Comparison of ENCODE assay signal across 24 cellular contexts in genomic region chr4:69800599-69800998, GRCh38. TPM values are rescaled to one million over a fixed set of nuclear protein-coding genes. Genes with fewer than 3 reads are reported as not detected.
DNase-seq lines count a peak whose midpoint lies in the region; ATAC-seq, FAIRE-seq and TF ChIP-seq lines count a peak whose summit lies in the region.
"Had no signal": no experiment of that assay in that cellular context is flagged by ENCODE, and none has a peak within 500 bp of the region (broad histone marks: within the 10 kb centered on the region; RNA-seq: fewer than 3 reads in every experiment).

No MANE protein-coding gene starts in this region.

- no peak for TF ChIP-seq POLR2A in esophagus squamous epithelium (IDR thresholded peaks at IDR 0.05)

- CTCF ChIA-PET in AG04449 (lab: Yijun Ruan, JAX) = interaction anchor here (0.8 to 1.3 kb wide), 2 partner anchors 10 to 14 kb away, joined by 3 read pairs; no protein-coding TSS in a partner anchor
- CTCF ChIA-PET in PC-3 (lab: Charles Lee) = no interaction called here

- H4K20me1 ChIP-seq in PC-3 (ENCODE audit: low read length) = no peaks in the 10 kb centered on the region

- intact Hi-C loops in PC-3 (cut with micrococcal nuclease) (no loop called here), esophagus squamous epithelium (cut with DNase I) (no loop called here)

- ATAC-seq in PC-3 = no peak
- ATAC-seq: heart left ventricle, right cardiac atrium had no signal

- WGBS in esophagus squamous epithelium, 2 donors = 87 to 89% methylated on average over 1 of the region's 1 CpG

- H3K27ac ChIP-seq in PC-3 (ENCODE audit: low read length) (no peak overlapping the region), esophagus squamous epithelium (no peak overlapping the region)
- H3K27ac ChIP-seq: heart left ventricle, neutrophil, SJCRH30, vagina had no signal

- TF ChIP-seq CTCF in AG04449 (IDR thresholded peaks at IDR 0.05; ENCODE audit: insufficient read depth, low read length, missing control alignments) (no peak), PC-3 (conservative IDR thresholded peaks at IDR 0.05; ENCODE audit: low read depth, low read length) (no peak), esophagus squamous epithelium (IDR thresholded peaks at IDR 0.05) (no peak)

- no peak overlapping the region for H3K9ac ChIP-seq in PC-3 (ENCODE audit: low read length)

- H2AFZ ChIP-seq in PC-3 (ENCODE audit: low read length) = no peak overlapping the region

- DNase-seq in AG04449 (ENCODE audit: low read depth, low spot score) (peak; percentile 3), PC-3 (peak; percentile 15), dedifferentiated amniotic fluid mesenchymal stem cell (ENCODE audit: extremely low spot score) (peak; percentile 68), iris pigment epithelial cell (ENCODE audit: low read depth) (peak; percentile 54), esophagus squamous epithelium (lab: John Stamatoyannopoulos, UW) (no peak), NCI-H2107 (lab: John Stamatoyannopoulos, UW) (no peak), GM19239 (ENCODE audit: insufficient read length, low spot score) (no peak), DMS 273 treated with DMSO at 0.1 percent for 48 hours (lab: John Stamatoyannopoulos, UW) (no peak)
- DNase-seq: activated CD4-positive, alpha-beta T cell treated with anti-CD3 and anti-CD28 coated beads for 4 hours; activated CD8-positive, alpha-beta memory T cell treated with anti-CD3 and anti-CD28 coated beads, Interleukin-2, amount 50 U/mL, for 4 hours; activated naive CD4-positive, alpha-beta T cell treated with anti-CD3 and anti-CD28 coated beads for 36 hours; heart left ventricle; midbrain; NCI-H1930; NCI-H510A treated with DMSO at 0.1 percent for 48 hours; right cardiac atrium; SJCRH30 had no signal

- H3K36me3 ChIP-seq in PC-3 (ENCODE audit: low read depth, low read length) = no peaks in the 10 kb centered on the region
- H3K36me3 ChIP-seq in esophagus squamous epithelium = no peaks in the 10 kb centered on the region
- H3K36me3 ChIP-seq: heart left ventricle, neutrophil, SJCRH30, vagina had no signal

- no peaks in the 10 kb centered on the region for H3K9me2 ChIP-seq in PC-3 (replicated peaks; ENCODE audit: low read length)

- H3K4me2 ChIP-seq in PC-3 (ENCODE audit: low read length) = no peak overlapping the region

- H3K27me3 ChIP-seq in PC-3 (ENCODE audit: low read length) = no peaks in the 10 kb centered on the region
- no peaks in the 10 kb centered on the region for H3K27me3 ChIP-seq in esophagus squamous epithelium
- H3K27me3 ChIP-seq: heart left ventricle, neutrophil, SJCRH30, vagina had no signal

- no TSS peak for BruUV-seq in PC-3 (replicated peaks; lab: Mats Ljungman, UMichigan)

- no peaks in the 10 kb centered on the region for H3K4me1 ChIP-seq in PC-3 (ENCODE audit: insufficient read depth, low read length)
- no peaks in the 10 kb centered on the region for H3K4me1 ChIP-seq in esophagus squamous epithelium
- H3K4me1 ChIP-seq: heart left ventricle, SJCRH30, vagina had no signal

- FAIRE-seq in GM19239 (lab: Jason Lieb, UNC) = no peak
- FAIRE-seq: endometrium, G401.6, H54 had no signal

- H3K9me3 ChIP-seq in PC-3 (ENCODE audit: low read length) (no peaks in the 10 kb centered on the region), esophagus squamous epithelium (no peaks in the 10 kb centered on the region)
- H3K9me3 ChIP-seq: neutrophil, SJCRH30, vagina had no signal

- H3F3A ChIP-seq in PC-3 (ENCODE audit: low read length, unreplicated experiment) = no peaks in the 10 kb centered on the region

- no peak overlapping the region for H3K4me3 ChIP-seq in AG04449 (ENCODE audit: low read depth, low read length)
- no peak overlapping the region for H3K4me3 ChIP-seq in PC-3 (ENCODE audit: low read length)
- no peak overlapping the region for H3K4me3 ChIP-seq in esophagus squamous epithelium
- H3K4me3 ChIP-seq: heart left ventricle, SJCRH30, vagina had no signal

- H3K79me2 ChIP-seq in PC-3 (ENCODE audit: low read length) = no peaks in the 10 kb centered on the region

- POLR2A ChIA-PET in AG04449 (lab: Yijun Ruan, JAX) (no interaction called here), PC-3 (lab: Charles Lee; ENCODE audit: unreplicated experiment) (no interaction called here)

RNA-seq across cellular contexts. Expression of gene SULT1B1, which starts 40.2 kb away (rescaled TPM):
- total RNA-seq in PC-3 (2014; rRNA removed) (0.04 and 0.17 TPM in 2 replicates), esophagus squamous epithelium (1 to 10 TPM in 2 of 4 donors, under 1 TPM in 2; 0.57 to 1.7 (median 1.0) TPM)
- total RNA-seq: kidney epithelial cell had no signal

RNA-seq across cellular contexts. Expression of gene SULT1E1, which starts 59.3 kb away (rescaled TPM):
- not detected in 2 replicates for total RNA-seq in PC-3 (2014; rRNA removed)
- total RNA-seq in esophagus squamous epithelium = 10 to 100 TPM in 1 of 4 donors, under 1 TPM in 1, not detected in 2; 0.61 to 13.5 TPM
- total RNA-seq: activated naive CD4-positive, alpha-beta T cell treated with anti-CD3 and anti-CD28 coated beads for 36 hours; cardiac septum; heart left ventricle; kidney epithelial cell; right cardiac atrium; SJCRH30 had no signal

Comparison
In these comparisons a context has a peak if more than half of its experiments do, and no peak if none do; other contexts are left out.
1. DNase-seq: peak in AG04449 (single experiment), PC-3 (single experiment), dedifferentiated amniotic fluid mesenchymal stem cell (single experiment) and iris pigment epithelial cell (single experiment); none in esophagus squamous epithelium (single experiment), NCI-H2107 (single experiment), GM19239 (single experiment) and DMS 273 treated with DMSO at 0.1 percent for 48 hours (single experiment).